2 cellular contexts compared by ENCODE assay signal in genomic region chr2:186588421-186588820, GRCh38.
TF ChIP-seq lines count a peak whose summit lies in the region.

No MANE protein-coding gene starts in this region.

TF ChIP-seq in SK-N-SH, 30 proteins besides CTCF, POLR2A, EP300 and RAD21 (continued from another document):
- TF ChIP-seq PBX3 (IDR thresholded peaks at IDR 0.05): no peak
- TF ChIP-seq FOXJ3 (CRISPR knock-in tag; IDR thresholded peaks at IDR 0.05): no peak
- no peak for TF ChIP-seq YY1 (IDR thresholded peaks at IDR 0.05; ENCODE audit: low read depth)
- TF ChIP-seq TEAD4 (IDR thresholded peaks at IDR 0.05; ENCODE audit: borderline replicate concordance, insufficient read depth): no peak
- TF ChIP-seq EZH2phosphoT487 (IDR thresholded peaks at IDR 0.05; ENCODE audit: borderline replicate concordance, low read depth): no peak
- TF ChIP-seq CHD2 (IDR thresholded peaks at IDR 0.05; ENCODE audit: low read length, partially characterized antibody): no peak
- TF ChIP-seq, protein P1, sequence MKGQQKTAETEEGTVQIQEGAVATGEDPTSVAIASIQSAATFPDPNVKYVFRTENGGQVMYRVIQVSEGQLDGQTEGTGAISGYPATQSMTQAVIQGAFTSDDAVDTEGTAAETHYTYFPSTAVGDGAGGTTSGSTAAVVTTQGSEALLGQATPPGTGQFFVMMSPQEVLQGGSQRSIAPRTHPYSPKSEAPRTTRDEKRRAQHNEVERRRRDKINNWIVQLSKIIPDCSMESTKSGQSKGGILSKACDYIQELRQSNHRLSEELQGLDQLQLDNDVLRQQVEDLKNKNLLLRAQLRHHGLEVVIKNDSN (IDR thresholded peaks at IDR 0.05; ENCODE audit: borderline replicate concordance, low read depth): no peak
- TF ChIP-seq, protein P2, sequence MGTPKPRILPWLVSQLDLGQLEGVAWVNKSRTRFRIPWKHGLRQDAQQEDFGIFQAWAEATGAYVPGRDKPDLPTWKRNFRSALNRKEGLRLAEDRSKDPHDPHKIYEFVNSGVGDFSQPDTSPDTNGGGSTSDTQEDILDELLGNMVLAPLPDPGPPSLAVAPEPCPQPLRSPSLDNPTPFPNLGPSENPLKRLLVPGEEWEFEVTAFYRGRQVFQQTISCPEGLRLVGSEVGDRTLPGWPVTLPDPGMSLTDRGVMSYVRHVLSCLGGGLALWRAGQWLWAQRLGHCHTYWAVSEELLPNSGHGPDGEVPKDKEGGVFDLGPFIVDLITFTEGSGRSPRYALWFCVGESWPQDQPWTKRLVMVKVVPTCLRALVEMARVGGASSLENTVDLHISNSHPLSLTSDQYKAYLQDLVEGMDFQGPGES (IDR thresholded peaks at IDR 0.05; ENCODE audit: low read depth, low read length): no peak

TF ChIP-seq in SK-N-SH treated with all-trans-retinoic acid at 6 μM for 48 hours, 23 proteins besides CTCF, POLR2A, EP300 and RAD21 (continued from another document):
- no peak for TF ChIP-seq ZC3H10 (CRISPR knock-in tag; IDR thresholded peaks at IDR 0.05)
- TF ChIP-seq GLIS3 (CRISPR knock-in tag; IDR thresholded peaks at IDR 0.05): no peak
- TF ChIP-seq PATZ1 (CRISPR knock-in tag; IDR thresholded peaks at IDR 0.05; ENCODE audit: borderline replicate concordance): no peak
- no peak for TF ChIP-seq ZNF70 (CRISPR knock-in tag; IDR thresholded peaks at IDR 0.05)
- no peak for TF ChIP-seq TSHZ2 (CRISPR knock-in tag; IDR thresholded peaks at IDR 0.05)
- no peak for TF ChIP-seq CSDC2 (CRISPR knock-in tag; IDR thresholded peaks at IDR 0.05)
- TF ChIP-seq ZNF8 (CRISPR knock-in tag; IDR thresholded peaks at IDR 0.05): no peak
